ENCODE assay signal across 22 cellular contexts in the genomic region with DNA sequence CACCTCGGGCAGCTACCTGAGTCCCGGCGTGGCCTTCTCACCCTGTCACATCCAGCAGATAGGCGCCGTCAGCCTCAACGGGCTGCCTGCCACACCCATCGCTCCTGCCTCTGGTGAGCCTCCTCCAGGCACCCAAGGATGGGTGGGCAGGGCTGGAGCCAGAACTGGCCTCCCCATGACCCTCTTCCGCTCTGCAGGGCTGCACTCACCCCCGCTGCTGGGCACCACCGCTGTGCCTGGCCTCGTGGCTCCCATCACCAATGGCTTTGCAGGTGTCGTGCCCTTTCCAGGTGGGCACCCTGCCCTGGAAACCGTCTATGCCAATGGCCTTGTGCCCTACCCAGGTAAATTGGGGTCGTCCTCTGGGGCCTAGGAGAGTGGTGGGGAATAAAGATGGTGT. TPM values are rescaled to one million over a fixed set of nuclear protein-coding genes. Genes with fewer than 3 reads are reported as not detected.
DNase-seq lines count a peak whose midpoint lies in the region; ATAC-seq and TF ChIP-seq lines count a peak whose summit lies in the region.
"Had no signal": no experiment of that assay in that cellular context is flagged by ENCODE, and none has a peak within 500 bp of the region (broad histone marks: within the 10 kb centered on the region; RNA-seq: fewer than 3 reads in every experiment).

No MANE protein-coding gene starts in this region.

- no peaks in the 10 kb centered on the region for H3K36me3 Mint-ChIP-seq in activated naive CD4-positive, alpha-beta T cell treated with anti-CD3 and anti-CD28 coated beads, Interleukin-2, amount 50 U/mL, for 24 hours
- H3K36me3 Mint-ChIP-seq in progenitor cell of endocrine pancreas (ENCODE audit: insufficient read depth), result no peaks in the 10 kb centered on the region
- no peaks in the 10 kb centered on the region for H3K36me3 Mint-ChIP-seq in activated CD8-positive, alpha-beta memory T cell treated with anti-CD3 and anti-CD28 coated beads, Interleukin-2, amount 10 ng/mL, durations not matched to agents 7 days and 5 days
- H3K36me3 Mint-ChIP-seq: CD14-positive monocyte; CD8-positive, alpha-beta memory T cell had no signal

- H3K36me3 ChIP-seq in neural cell (ENCODE audit: insufficient read depth, low read length), result peaks cover 8% of the 10 kb centered on the region
- H3K36me3 ChIP-seq: BE2C; BLaER1 treated with 17β-estradiol and CSF1 and Interleukin-3, amounts not matched to agents 10 nM and 100 nM; HAP-1 had no signal

- CTCF ChIA-PET in activated CD8-positive, alpha-beta memory T cell treated with anti-CD3 and anti-CD28 coated beads, Interleukin-2, amount 10 ng/mL, durations not matched to agents 7 days and 5 days (lab: Charles Lee), result interaction anchor here (1.6 kb wide), 1 partner anchor 23 kb away, joined by 5 read pairs; no protein-coding TSS in a partner anchor

- peaks cover 7% of the 10 kb centered on the region for H3K4me1 Mint-ChIP-seq in activated naive CD4-positive, alpha-beta T cell treated with anti-CD3 and anti-CD28 coated beads, Interleukin-2, amount 50 U/mL, for 24 hours
- H3K4me1 Mint-ChIP-seq in progenitor cell of endocrine pancreas (ENCODE audit: low read depth), result no peaks in the 10 kb centered on the region
- peaks cover 9% of the 10 kb centered on the region for H3K4me1 Mint-ChIP-seq in activated CD8-positive, alpha-beta memory T cell treated with anti-CD3 and anti-CD28 coated beads, Interleukin-2, amount 10 ng/mL, durations not matched to agents 7 days and 5 days

- H3K4me3 Mint-ChIP-seq in activated naive CD4-positive, alpha-beta T cell treated with anti-CD3 and anti-CD28 coated beads, Interleukin-2, amount 50 U/mL, for 24 hours, result no peak overlapping the region
- no peak overlapping the region for H3K4me3 Mint-ChIP-seq in progenitor cell of endocrine pancreas (ENCODE audit: low read depth)
- no peak overlapping the region for H3K4me3 Mint-ChIP-seq in activated CD8-positive, alpha-beta memory T cell treated with anti-CD3 and anti-CD28 coated beads, Interleukin-2, amount 10 ng/mL, durations not matched to agents 7 days and 5 days
- H3K4me3 Mint-ChIP-seq: CD14-positive monocyte; CD4-positive, alpha-beta T cell; CD8-positive, alpha-beta memory T cell had no signal

- H3K27ac Mint-ChIP-seq in activated naive CD4-positive, alpha-beta T cell treated with anti-CD3 and anti-CD28 coated beads, Interleukin-2, amount 50 U/mL, for 24 hours, result peak overlapping the region; percentile 6
- H3K27ac Mint-ChIP-seq in progenitor cell of endocrine pancreas, result peak overlapping the region; percentile 67
- H3K27ac Mint-ChIP-seq in activated CD8-positive, alpha-beta memory T cell treated with anti-CD3 and anti-CD28 coated beads, Interleukin-2, amount 10 ng/mL, durations not matched to agents 7 days and 5 days, result no peak overlapping the region
- H3K27ac Mint-ChIP-seq: CD14-positive monocyte; CD4-positive, alpha-beta T cell; CD8-positive, alpha-beta memory T cell had no signal

- no peak for ATAC-seq in activated CD8-positive, alpha-beta memory T cell treated with anti-CD3 and anti-CD28 coated beads, Interleukin-2, amount 10 ng/mL, durations not matched to agents 7 days and 5 days
- ATAC-seq: A549, GM12878 had no signal

- H3K9me3 ChIP-seq in neural cell (ENCODE audit: low read length), result no peaks in the 10 kb centered on the region
- H3K9me3 ChIP-seq: A549, BE2C, HAP-1 had no signal

- H3K79me2 ChIP-seq in neural cell (replicated peaks; ENCODE audit: insufficient read depth, low read length), result no peaks in the 10 kb centered on the region

- no peak overlapping the region for H3K9ac ChIP-seq in neural cell (ENCODE audit: low read length)
- H3K9ac ChIP-seq: BLaER1 treated with 17β-estradiol and CSF1 and Interleukin-3, amounts not matched to agents 10 nM and 100 nM; GM23248 had no signal

- no peak overlapping the region for H3K4me3 ChIP-seq in neural cell (ENCODE audit: low read length)
- H3K4me3 ChIP-seq: A549; BLaER1 treated with 17β-estradiol and CSF1 and Interleukin-3, amounts not matched to agents 10 nM and 100 nM; GM12878; GM23248; HAP-1 had no signal

- TF ChIP-seq RAD21 in neural cell (conservative IDR thresholded peaks at IDR 0.05), result no peak

- H3K4me2 ChIP-seq in neural cell (ENCODE audit: low read length), result no peak overlapping the region
- H3K4me2 ChIP-seq: A549; BLaER1 treated with 17β-estradiol and CSF1 and Interleukin-3, amounts not matched to agents 10 nM and 100 nM had no signal

- no peaks in the 10 kb centered on the region for H3K9me2 ChIP-seq in neural cell (ENCODE audit: insufficient read depth, low read length)

- H3K27me3 Mint-ChIP-seq in activated naive CD4-positive, alpha-beta T cell treated with anti-CD3 and anti-CD28 coated beads, Interleukin-2, amount 50 U/mL, for 24 hours, result peaks cover 4% of the 10 kb centered on the region
- H3K27me3 Mint-ChIP-seq in progenitor cell of endocrine pancreas, result peaks cover 42% of the 10 kb centered on the region
- H3K27me3 Mint-ChIP-seq in activated CD8-positive, alpha-beta memory T cell treated with anti-CD3 and anti-CD28 coated beads, Interleukin-2, amount 10 ng/mL, durations not matched to agents 7 days and 5 days, result peaks cover 2% of the 10 kb centered on the region

- no peaks in the 10 kb centered on the region for H3K27me3 ChIP-seq in neural cell (ENCODE audit: insufficient read depth, low read depth, low read length)
- H3K27me3 ChIP-seq: BE2C; BLaER1 treated with 17β-estradiol and CSF1 and Interleukin-3, amounts not matched to agents 10 nM and 100 nM had no signal

- no peak for TF ChIP-seq EP300 in neural cell (conservative IDR thresholded peaks at IDR 0.05; ENCODE audit: poor library complexity, severe bottlenecking)

- H3F3A ChIP-seq in neural cell (ENCODE audit: insufficient read depth, low read length, poor library complexity, severe bottlenecking), result no peaks in the 10 kb centered on the region

- no peaks in the 10 kb centered on the region for H3K9me3 Mint-ChIP-seq in activated naive CD4-positive, alpha-beta T cell treated with anti-CD3 and anti-CD28 coated beads, Interleukin-2, amount 50 U/mL, for 24 hours
- H3K9me3 Mint-ChIP-seq in progenitor cell of endocrine pancreas (ENCODE audit: low read depth), result no peaks in the 10 kb centered on the region
- H3K9me3 Mint-ChIP-seq in activated CD8-positive, alpha-beta memory T cell treated with anti-CD3 and anti-CD28 coated beads, Interleukin-2, amount 10 ng/mL, durations not matched to agents 7 days and 5 days (ENCODE audit: low read depth), result no peaks in the 10 kb centered on the region
- H3K9me3 Mint-ChIP-seq: CD4-positive, alpha-beta T cell had no signal

- H2AFZ ChIP-seq in neural cell (ENCODE audit: low read depth, low read length), result no peak overlapping the region
- H2AFZ ChIP-seq: GM23248 had no signal

- no peak overlapping the region for H3K27ac ChIP-seq in neural cell (ENCODE audit: low read length)
- H3K27ac ChIP-seq: A549; BLaER1 treated with 17β-estradiol and CSF1 and Interleukin-3, amounts not matched to agents 10 nM and 100 nM; GM23248 had no signal

- H4K20me1 ChIP-seq in neural cell (ENCODE audit: insufficient read depth), result no peaks in the 10 kb centered on the region
- H4K20me1 ChIP-seq: BLaER1 treated with 17β-estradiol and CSF1 and Interleukin-3, amounts not matched to agents 10 nM and 100 nM had no signal

- DNase-seq in activated naive CD4-positive, alpha-beta T cell treated with anti-CD3 and anti-CD28 coated beads, Interleukin-2, amount 50 U/mL, for 16 hours, result no peak
- no peak for DNase-seq in progenitor cell of endocrine pancreas (ENCODE audit: low spot score, unreplicated experiment)
- DNase-seq in activated CD8-positive, alpha-beta memory T cell treated with anti-CD3 and anti-CD28 coated beads, Interleukin-2, amount 10 ng/mL, durations not matched to agents 7 days and 5 days, result no peak
- DNase-seq in NCI-H82 (lab: John Stamatoyannopoulos, UW), result no peak
- DNase-seq: 8988T; ACHN; AML-193; BE2C; CD4-positive, alpha-beta T cell; CD8-positive, alpha-beta memory T cell; DMS 273 treated with DMSO at 0.1 percent for 48 hours; DMS79; EL; GDM1; GM23248 had no signal

- no peak for TF ChIP-seq CTCF in neural cell (IDR thresholded peaks at IDR 0.05; ENCODE audit: poor library complexity, severe bottlenecking)
- no peak for TF ChIP-seq CTCF in progenitor cell of endocrine pancreas (IDR thresholded peaks at IDR 0.05; ENCODE audit: unreplicated experiment)

TF ChIP-seq in neural cell, 6 proteins besides CTCF, POLR2A, EP300 and RAD21:
- no peak for TF ChIP-seq MXI1 (conservative IDR thresholded peaks at IDR 0.05; ENCODE audit: poor library complexity, severe bottlenecking)
- peak; percentile 5 for TF ChIP-seq POLR2AphosphoS5 (IDR thresholded peaks at IDR 0.05)
TF ChIP-seq in neural cell: peak in this region for 1.

RNA-seq across cellular contexts. Expression of gene CELF5, which starts 57.7 kb away (rescaled TPM):
- 130 and 147 TPM in 2 replicates for polyA plus RNA-seq in neural cell
- 103 and 118 TPM in 2 replicates for polyA minus RNA-seq in neural cell
- 1.6 and 1.7 TPM in 2 replicates for total RNA-seq in progenitor cell of endocrine pancreas
- total RNA-seq in activated CD8-positive, alpha-beta memory T cell treated with anti-CD3 and anti-CD28 coated beads, Interleukin-2, amount 10 ng/mL, durations not matched to agents 7 days and 5 days, result not detected
- total RNA-seq: GM12878 had no signal
- polyA plus RNA-seq: CD14-positive monocyte; CD8-positive, alpha-beta memory T cell; GM23248 had no signal
